1 cellular context compared by ENCODE assay signal in genomic region chr9:129551393-129551973, GRCh38.
TF ChIP-seq lines count a peak whose summit lies in the region.

No MANE protein-coding gene starts in this region.

TF ChIP-seq in HepG2, 621 proteins besides CTCF, POLR2A, EP300 and RAD21 (continued from another document):
- no peak for TF ChIP-seq RNF219 (CRISPR knock-in tag; IDR thresholded peaks at IDR 0.05)
